In genomic region chr22:36761553-36762240, GRCh38 we compare ENCODE assay signal across 18 cellular contexts. TPM values are rescaled to one million over a fixed set of nuclear protein-coding genes. Genes with fewer than 3 reads are reported as not detected.
A peak's percentile ranks its signal among the peaks of the same experiment; 100 is the strongest.
DNase-seq lines count a peak whose midpoint lies in the region; ATAC-seq and TF ChIP-seq lines count a peak whose summit lies in the region.
"Had no signal": no experiment of that assay in that cellular context is flagged by ENCODE, and none has a peak within 500 bp of the region (broad histone marks: within the 10 kb centered on the region; RNA-seq: fewer than 3 reads in every experiment).

No MANE protein-coding gene starts in this region.

- H2AFZ ChIP-seq in Karpas-422 (ENCODE audit: low read length) (no peak overlapping the region), hepatocyte (no peak overlapping the region)

- no peak for DNase-seq in AG04450 (ENCODE audit: low read depth, low spot score)
- DNase-seq in Karpas-422, result peak; percentile 33
- DNase-seq in hepatocyte (ENCODE audit: low spot score), result no peak
- peak; percentile 19 for DNase-seq in sciatic nerve (ENCODE audit: low spot score)
- DNase-seq in SW480 (ENCODE audit: low spot score), result no peak
- DNase-seq in DMS53 treated with DMSO at 0.1 percent for 48 hours (lab: John Stamatoyannopoulos, UW; ENCODE audit: unreplicated experiment), result no peak
- DNase-seq in G401 (ENCODE audit: low spot score), result no peak
- DNase-seq: DMS 273 treated with DMSO at 0.1 percent for 48 hours, EL, MG63, NCI-H1105, NCI-H1694, NCI-H2107, NCI-H524, Right ventricle myocardium superior had no signal

- in situ Hi-C loops in G401 (cut with HindIII; ENCODE audit: low sequenced_read_pairs), result no loop called here

- H4K20me1 ChIP-seq in Karpas-422 (ENCODE audit: insufficient read depth, low read depth, low read length) (no peaks in the 10 kb centered on the region), hepatocyte (ENCODE audit: insufficient read depth, poor library complexity, severe bottlenecking) (no peaks in the 10 kb centered on the region)

- intact Hi-C loops in sciatic nerve (cut with DNase I), result no loop called here

- H3K9me2 ChIP-seq in Karpas-422 (replicated peaks; ENCODE audit: insufficient read depth, low read length) (no peaks in the 10 kb centered on the region), hepatocyte (replicated peaks; ENCODE audit: insufficient read depth) (no peaks in the 10 kb centered on the region)

- H3K27ac ChIP-seq in AG04450 (ENCODE audit: low read depth, low read length), result peak overlapping the region; percentile 57
- H3K27ac ChIP-seq in Karpas-422 (ENCODE audit: low read length), result no peak overlapping the region
- H3K27ac ChIP-seq in hepatocyte, result peak overlapping the region; percentile 63
- H3K27ac ChIP-seq: KMS-11 had no signal

- POLR2A ChIA-PET in AG04450 (lab: Yijun Ruan, JAX), result interaction anchor here (1.5 to 1.6 kb wide), 2 partner anchors 13 to 232 kb away, joined by 6 to 10 read pairs; partner anchors contain the start of gene EIF3D

- ATAC-seq in sciatic nerve, result no peak

- H3K4me2 ChIP-seq in Karpas-422 (ENCODE audit: low read depth, low read length, poor library complexity, severe bottlenecking) (no peak overlapping the region), hepatocyte (no peak overlapping the region)
- H3K4me2 ChIP-seq: KMS-11 had no signal

- CTCF ChIA-PET in AG04450 (lab: Charles Lee), result interaction anchor here (0.8 to 4.3 kb wide), 4 partner anchors 12 to 95 kb away, joined by 3 to 18 read pairs (median 6); partner anchors contain the start of gene IFT27

- no peaks in the 10 kb centered on the region for H3K36me3 ChIP-seq in Karpas-422 (ENCODE audit: insufficient read depth, low read length)
- no peaks in the 10 kb centered on the region for H3K36me3 ChIP-seq in hepatocyte (replicated peaks; ENCODE audit: insufficient read depth, low read depth)
- H3K36me3 ChIP-seq: MG63 had no signal

- H3K4me3 ChIP-seq in AG04450 (ENCODE audit: low read depth, low read length) (no peak overlapping the region), Karpas-422 (ENCODE audit: low read length) (no peak overlapping the region), hepatocyte (no peak overlapping the region)
- H3K4me3 ChIP-seq: MG63 had no signal

- no peak overlapping the region for H3K9ac ChIP-seq in Karpas-422 (ENCODE audit: low read length)
- H3K9ac ChIP-seq: KMS-11 had no signal

- H3K4me1 ChIP-seq in Karpas-422 (ENCODE audit: low read length) (no peaks in the 10 kb centered on the region), hepatocyte (ENCODE audit: insufficient read depth) (peaks cover 7% of the 10 kb centered on the region)

- 91% methylated on average over 10 of the region's 10 CpGs for WGBS in hepatocyte (ENCODE audit: low lambda C conversion rate, missing lambda C conversion rate)

- H3K27me3 ChIP-seq in AG04450 (ENCODE audit: control insufficient read depth, insufficient read depth, low read length), result no peaks in the 10 kb centered on the region
- H3K27me3 ChIP-seq in Karpas-422 (ENCODE audit: low read length), result no peaks in the 10 kb centered on the region
- H3K27me3 ChIP-seq in hepatocyte, result no peaks in the 10 kb centered on the region
- H3K27me3 ChIP-seq: MG63 had no signal

- TF ChIP-seq CTCF in AG04450 (IDR thresholded peaks at IDR 0.05; ENCODE audit: low read depth, low read length), result no peak
- no peak for TF ChIP-seq CTCF in hepatocyte (IDR thresholded peaks at IDR 0.05; ENCODE audit: poor library complexity)

- no peaks in the 10 kb centered on the region for H3K79me2 ChIP-seq in Karpas-422 (ENCODE audit: low read length)
- no peaks in the 10 kb centered on the region for H3K79me2 ChIP-seq in hepatocyte

- H3K9me3 ChIP-seq in AG04450 (ENCODE audit: control insufficient read depth, insufficient read depth, low read length), result no peaks in the 10 kb centered on the region; the same call in 1 of the 2 replicates
- H3K9me3 ChIP-seq in Karpas-422 (ENCODE audit: low read length), result no peaks in the 10 kb centered on the region
- no peaks in the 10 kb centered on the region for H3K9me3 ChIP-seq in hepatocyte (ENCODE audit: low read depth)
- H3K9me3 ChIP-seq: MG63 had no signal

RNA-seq across cellular contexts. Expression of gene IFT27, which starts 14.2 kb away (rescaled TPM):
- 22.5 and 25.5 TPM in 2 replicates for polyA plus RNA-seq in AG04450 (2011; rRNA removed)
- polyA minus RNA-seq in AG04450 (2011; rRNA and poly(A)+ RNA removed), result 10.1 and 14.7 TPM in 2 replicates
- total RNA-seq in Karpas-422 (2014; rRNA removed; shearing (Covaris generic); ENCODE audit: low replicate concordance), result 10.9 and 21.2 TPM in 2 replicates
- total RNA-seq in hepatocyte, result 13.7 and 15.3 TPM in 2 replicates
- polyA plus RNA-seq in hepatocyte, result 25.3 and 36.4 TPM in 2 replicates
- 23.9 TPM for total RNA-seq in sciatic nerve
- 30.3 and 34.5 TPM in 2 replicates for total RNA-seq in G401 (2014; rRNA removed; shearing (Covaris generic))

RNA-seq across cellular contexts. Expression of gene PVALB, which starts 55.1 kb away (rescaled TPM):
- polyA plus RNA-seq in AG04450 (2011; rRNA removed) (not detected in 2 replicates), hepatocyte (0.30 TPM in 1 of 2 replicates, not detected in the other)
- polyA minus RNA-seq in AG04450 (2011; rRNA and poly(A)+ RNA removed), result not detected in 2 replicates
- total RNA-seq in Karpas-422 (2014; rRNA removed; shearing (Covaris generic); ENCODE audit: low replicate concordance), result not detected in 2 replicates
- total RNA-seq in hepatocyte (not detected in 2 replicates), sciatic nerve (not detected)
- total RNA-seq in G401 (2014; rRNA removed; shearing (Covaris generic)), result not detected in 2 replicates
- total RNA-seq: A673, Right ventricle myocardium superior had no signal

RNA-seq across cellular contexts. Expression of gene CACNG2, which starts 58.1 kb away (rescaled TPM):
- polyA plus RNA-seq in AG04450 (2011; rRNA removed), result not detected in 2 replicates
- polyA minus RNA-seq in AG04450 (2011; rRNA and poly(A)+ RNA removed), result not detected in 2 replicates
- total RNA-seq in Karpas-422 (2014; rRNA removed; shearing (Covaris generic); ENCODE audit: low replicate concordance), result not detected in 2 replicates
- total RNA-seq in hepatocyte, result not detected in 2 replicates
- polyA plus RNA-seq in hepatocyte, result not detected in 2 replicates
- not detected for total RNA-seq in sciatic nerve
- total RNA-seq in G401 (2014; rRNA removed; shearing (Covaris generic)), result not detected in 2 replicates
- total RNA-seq: A673, Right ventricle myocardium superior had no signal
- polyA plus RNA-seq: CD14-positive monocyte had no signal

Comparison
In these comparisons a context has a peak if more than half of its experiments do, and no peak if none do; other contexts are left out.
1. DNase-seq: peak in Karpas-422 (single experiment) and sciatic nerve (single experiment); none in AG04450 (single experiment), hepatocyte (single experiment), SW480 (single experiment), DMS53 treated with DMSO at 0.1 percent for 48 hours (single experiment) and G401 (single experiment).